ENCODE assay signal across 11 cellular contexts in the genomic region with DNA sequence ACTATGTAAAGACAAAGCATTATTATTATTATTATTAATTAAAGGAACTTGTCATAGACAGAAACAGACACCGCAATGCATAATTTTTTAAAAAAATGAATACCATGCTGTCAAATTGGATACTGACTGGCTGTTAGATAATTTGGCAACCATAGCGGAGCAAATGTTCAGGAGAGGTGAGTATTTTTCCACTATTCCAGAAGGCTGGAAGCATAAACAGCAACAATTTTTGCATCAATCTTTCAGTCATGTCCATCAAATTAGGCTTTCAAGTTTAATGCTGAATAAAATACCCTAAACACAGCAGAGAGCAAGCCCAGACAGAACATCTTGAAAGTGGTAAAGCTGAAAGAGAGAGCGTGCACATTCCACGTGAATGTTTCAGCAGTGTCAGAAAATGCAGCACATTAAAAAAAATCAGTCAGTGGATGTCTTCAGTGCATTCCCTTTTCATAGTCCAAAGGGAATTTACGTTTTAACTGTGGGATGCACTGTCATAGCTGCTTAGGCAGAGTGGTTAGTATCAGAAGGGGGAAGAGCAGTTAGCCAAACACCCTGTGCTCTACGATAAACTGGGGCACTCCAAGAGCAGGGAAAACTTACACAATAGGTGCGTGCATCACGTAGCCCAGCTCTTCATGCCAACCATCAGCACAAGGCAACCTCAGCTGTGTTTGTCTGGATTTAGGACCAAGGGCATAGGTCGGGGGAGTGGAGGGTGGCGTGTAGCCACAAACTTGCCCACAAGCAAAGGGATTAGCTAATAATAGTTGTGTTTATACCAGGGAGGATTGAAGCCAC.
A peak's percentile ranks its signal among the peaks of the same experiment; 100 is the strongest.
DNase-seq lines count a peak whose midpoint lies in the region; ATAC-seq, FAIRE-seq and TF ChIP-seq lines count a peak whose summit lies in the region.
"Had no signal": no experiment of that assay in that cellular context is flagged by ENCODE, and none has a peak within 500 bp of the region (broad histone marks: within the 10 kb centered on the region; RNA-seq: fewer than 3 reads in every experiment).

No MANE protein-coding gene starts in this region.

- no peak for ATAC-seq in HG03571 (IDR thresholded peaks at IDR 0.05; ENCODE audit: unreplicated experiment)

- H3K79me2 ChIP-seq in neural cell (replicated peaks; ENCODE audit: insufficient read depth, low read length) = no peaks in the 10 kb centered on the region

- FAIRE-seq in D721Med (lab: Jason Lieb, UNC) = no peak
- FAIRE-seq: endometrium had no signal

- H3K4me1 ChIP-seq in SJCRH30 (peaks cover 19% of the 10 kb centered on the region), esophagus squamous epithelium (peaks cover 0 to 17% (median 8%) of the 10 kb centered on the region in 3 donors)

- H2AFZ ChIP-seq in neural cell (ENCODE audit: low read depth, low read length) = no peak overlapping the region

- intact Hi-C loops in esophagus squamous epithelium (cut with DNase I) = no loop called here

- H3K4me3 ChIP-seq in AG10803 (ENCODE audit: low read length) = peak overlapping the region; percentile 47
- H3K4me3 ChIP-seq in SJCRH30 = peak overlapping the region; percentile 2; the same call in 1 of the 2 replicates
- peak overlapping the region in 2 of 4 donors; percentile 10 to 19 for H3K4me3 ChIP-seq in esophagus squamous epithelium
- peak overlapping the region; percentile 48 for H3K4me3 ChIP-seq in neural cell (ENCODE audit: low read length)

- H3K9me2 ChIP-seq in neural cell (ENCODE audit: insufficient read depth, low read length) = no peaks in the 10 kb centered on the region

- H3K27me3 ChIP-seq in SJCRH30 = no peaks in the 10 kb centered on the region
- H3K27me3 ChIP-seq in esophagus squamous epithelium = no peaks in the 10 kb centered on the region
- H3K27me3 ChIP-seq in neural cell (ENCODE audit: insufficient read depth, low read depth, low read length) = no peaks in the 10 kb centered on the region

- peak; percentile 39 for TF ChIP-seq EP300 in neural cell (conservative IDR thresholded peaks at IDR 0.05; ENCODE audit: poor library complexity, severe bottlenecking)

- no peaks in the 10 kb centered on the region for H4K20me1 ChIP-seq in neural cell (ENCODE audit: insufficient read depth)

- no peaks in the 10 kb centered on the region for H3K36me3 ChIP-seq in SJCRH30
- no peaks in the 10 kb centered on the region for H3K36me3 ChIP-seq in esophagus squamous epithelium
- no peaks in the 10 kb centered on the region for H3K36me3 ChIP-seq in neural cell (ENCODE audit: insufficient read depth, low read length)

- H3K27ac ChIP-seq in SJCRH30 (peak overlapping the region; percentile 31; the same call in 1 of the 2 replicates), esophagus squamous epithelium (peak overlapping the region; percentile 21 to 63 (median 58)), neural cell (ENCODE audit: low read length) (peak overlapping the region; percentile 73)

- peaks cover 2% of the 10 kb centered on the region for H3F3A ChIP-seq in neural cell (ENCODE audit: insufficient read depth, low read length, poor library complexity, severe bottlenecking)

- peak overlapping the region; percentile 59 for H3K4me2 ChIP-seq in neural cell (ENCODE audit: low read length)

- TF ChIP-seq POLR2A in esophagus squamous epithelium (IDR thresholded peaks at IDR 0.05) = no peak

- peak overlapping the region; percentile 49 for H3K9ac ChIP-seq in neural cell (ENCODE audit: low read length)

- TF ChIP-seq RAD21 in neural cell (conservative IDR thresholded peaks at IDR 0.05) = no peak

- TF ChIP-seq CTCF in AG10803 (conservative IDR thresholded peaks at IDR 0.05; ENCODE audit: low read length) = no peak
- TF ChIP-seq CTCF in esophagus squamous epithelium (IDR thresholded peaks at IDR 0.05) = no peak
- TF ChIP-seq CTCF in neural cell (IDR thresholded peaks at IDR 0.05; ENCODE audit: poor library complexity, severe bottlenecking) = no peak
- no peak for TF ChIP-seq CTCF in D721Med (IDR thresholded peaks at IDR 0.05; ENCODE audit: insufficient read depth, missing control alignments)

- 13 to 17% methylated on average over 10 of the region's 10 CpGs for WGBS in esophagus squamous epithelium, 2 donors

- no peaks in the 10 kb centered on the region for H3K9me3 ChIP-seq in SJCRH30 (replicated peaks)
- no peaks in the 10 kb centered on the region for H3K9me3 ChIP-seq in esophagus squamous epithelium
- H3K9me3 ChIP-seq in neural cell (ENCODE audit: low read length) = no peaks in the 10 kb centered on the region

- DNase-seq in AG10803 (ENCODE audit: low read depth) (peak; percentile 98), SJCRH30 (peak; percentile 56 to 71), esophagus squamous epithelium (lab: John Stamatoyannopoulos, UW) (no peak), NCI-H510A treated with DMSO at 0.1 percent for 48 hours (lab: John Stamatoyannopoulos, UW) (no peak), D721Med (ENCODE audit: insufficient read length, low spot score) (no peak), NAMALWA (ENCODE audit: low spot score) (no peak)
- DNase-seq: H9, T-helper 9 cell had no signal

TF ChIP-seq in neural cell, 6 proteins besides CTCF, POLR2A, EP300 and RAD21:
- TF ChIP-seq EZH2 (IDR thresholded peaks at IDR 0.05; ENCODE audit: borderline replicate concordance, insufficient read depth, low read length, poor library complexity, severe bottlenecking) (no peak), MXI1 (conservative IDR thresholded peaks at IDR 0.05; ENCODE audit: poor library complexity, severe bottlenecking) (no peak), POLR2AphosphoS5 (IDR thresholded peaks at IDR 0.05) (peak; percentile 15)
- TF ChIP-seq, protein P1, sequence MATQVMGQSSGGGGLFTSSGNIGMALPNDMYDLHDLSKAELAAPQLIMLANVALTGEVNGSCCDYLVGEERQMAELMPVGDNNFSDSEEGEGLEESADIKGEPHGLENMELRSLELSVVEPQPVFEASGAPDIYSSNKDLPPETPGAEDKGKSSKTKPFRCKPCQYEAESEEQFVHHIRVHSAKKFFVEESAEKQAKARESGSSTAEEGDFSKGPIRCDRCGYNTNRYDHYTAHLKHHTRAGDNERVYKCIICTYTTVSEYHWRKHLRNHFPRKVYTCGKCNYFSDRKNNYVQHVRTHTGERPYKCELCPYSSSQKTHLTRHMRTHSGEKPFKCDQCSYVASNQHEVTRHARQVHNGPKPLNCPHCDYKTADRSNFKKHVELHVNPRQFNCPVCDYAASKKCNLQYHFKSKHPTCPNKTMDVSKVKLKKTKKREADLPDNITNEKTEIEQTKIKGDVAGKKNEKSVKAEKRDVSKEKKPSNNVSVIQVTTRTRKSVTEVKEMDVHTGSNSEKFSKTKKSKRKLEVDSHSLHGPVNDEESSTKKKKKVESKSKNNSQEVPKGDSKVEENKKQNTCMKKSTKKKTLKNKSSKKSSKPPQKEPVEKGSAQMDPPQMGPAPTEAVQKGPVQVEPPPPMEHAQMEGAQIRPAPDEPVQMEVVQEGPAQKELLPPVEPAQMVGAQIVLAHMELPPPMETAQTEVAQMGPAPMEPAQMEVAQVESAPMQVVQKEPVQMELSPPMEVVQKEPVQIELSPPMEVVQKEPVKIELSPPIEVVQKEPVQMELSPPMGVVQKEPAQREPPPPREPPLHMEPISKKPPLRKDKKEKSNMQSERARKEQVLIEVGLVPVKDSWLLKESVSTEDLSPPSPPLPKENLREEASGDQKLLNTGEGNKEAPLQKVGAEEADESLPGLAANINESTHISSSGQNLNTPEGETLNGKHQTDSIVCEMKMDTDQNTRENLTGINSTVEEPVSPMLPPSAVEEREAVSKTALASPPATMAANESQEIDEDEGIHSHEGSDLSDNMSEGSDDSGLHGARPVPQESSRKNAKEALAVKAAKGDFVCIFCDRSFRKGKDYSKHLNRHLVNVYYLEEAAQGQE (IDR thresholded peaks at IDR 0.05; ENCODE audit: borderline replicate concordance) = peak; percentile 97
TF ChIP-seq in neural cell: peak in this region for 2.

Comparison
In these comparisons a context has a peak if more than half of its experiments do, and no peak if none do; other contexts are left out.
1. DNase-seq: peak in AG10803 (single experiment) and SJCRH30 (2 of 2); none in esophagus squamous epithelium (single experiment), NCI-H510A treated with DMSO at 0.1 percent for 48 hours (single experiment), D721Med (single experiment) and NAMALWA (single experiment).
2. Peak in every context shown above with its lines, with median percentiles within 50 percentile points of each other: H3K27ac ChIP-seq.